Comparison of ENCODE assay signal across 9 cellular contexts in genomic region chr5:37774912-37775483, GRCh38.
DNase-seq lines count a peak whose midpoint lies in the region; TF ChIP-seq lines count a peak whose summit lies in the region.
"Had no signal": no experiment of that assay in that cellular context is flagged by ENCODE, and none has a peak within 500 bp of the region (broad histone marks: within the 10 kb centered on the region; RNA-seq: fewer than 3 reads in every experiment).

No MANE protein-coding gene starts in this region.

- DNase-seq in ACHN (peak; percentile 39), GM10248 (ENCODE audit: extremely low spot score) (no peak), SK-MEL-5 (ENCODE audit: low read depth, low spot score) (peak; percentile 73), glomerular visceral epithelial cell (ENCODE audit: extremely low spot score) (peak; percentile 48), head of caudate nucleus (no peak), NCI-H187 treated with DMSO at 0.1 percent for 48 hours (lab: John Stamatoyannopoulos, UW) (no peak), midbrain (lab: John Stamatoyannopoulos, UW) (no peak), immature natural killer cell (no peak)
- DNase-seq: naive thymus-derived CD4-positive, alpha-beta T cell had no signal

- H3K4me3 Mint-ChIP-seq in immature natural killer cell, result no peak overlapping the region
- H3K4me3 Mint-ChIP-seq: naive thymus-derived CD4-positive, alpha-beta T cell had no signal

- peaks cover 8 to 27% (median 14%) of the 10 kb centered on the region in 6 donors for H3K9me3 Mint-ChIP-seq in immature natural killer cell

- peaks cover 1 to 8% (median 5%) of the 10 kb centered on the region in 3 donors for H3K27me3 Mint-ChIP-seq in immature natural killer cell (ENCODE audit: low read depth in 3 of 3)

- TF ChIP-seq CTCF in GM10248 (IDR thresholded peaks at IDR 0.05; ENCODE audit: control extremely low read depth, extremely low read depth, low read depth, missing control alignments), result peak; percentile 18

- H3K36me3 Mint-ChIP-seq in immature natural killer cell, result peaks cover 0 to 4% (median 4%) of the 10 kb centered on the region in 3 donors

- intact Hi-C loops in head of caudate nucleus (cut with DNase I), result loop anchor here (5.0 kb wide), 1 partner anchor 37 kb away; no protein-coding TSS in a partner anchor

- CTCF ChIA-PET in GM10248 (lab: Yijun Ruan, JAX), result interaction anchor here (1.0 to 3.9 kb wide), 5 partner anchors 8 to 417 kb away, joined by 3 to 15 read pairs (median 3); no protein-coding TSS in a partner anchor

- in situ Hi-C loops in ACHN (cut with HindIII; ENCODE audit: low pct_ligation_motif_present, low pct_unique_long_range_greater_than_20kb, low sequenced_read_pairs), result no loop called here
- in situ Hi-C loops in SK-MEL-5 (cut with HindIII; ENCODE audit: low pct_unique_long_range_greater_than_20kb, low sequenced_read_pairs), result no loop called here

- no peak overlapping the region for H3K27ac Mint-ChIP-seq in immature natural killer cell

- POLR2A ChIA-PET in GM10248 (lab: Yijun Ruan, JAX), result no interaction called here

- no peaks in the 10 kb centered on the region for H3K4me1 Mint-ChIP-seq in immature natural killer cell
- H3K4me1 Mint-ChIP-seq: naive thymus-derived CD4-positive, alpha-beta T cell had no signal

Comparison
In these comparisons a context has a peak if more than half of its experiments do, and no peak if none do; other contexts are left out.
1. DNase-seq: peak in ACHN (single experiment), SK-MEL-5 (single experiment) and glomerular visceral epithelial cell (single experiment); none in GM10248 (single experiment), head of caudate nucleus (0 of 42), NCI-H187 treated with DMSO at 0.1 percent for 48 hours (single experiment), midbrain (single experiment) and immature natural killer cell (0 of 3).